Comparison of ENCODE assay signal across 8 cellular contexts in genomic region chr1:94819945-94820746, GRCh38. TPM values are rescaled to one million over a fixed set of nuclear protein-coding genes. Genes with fewer than 3 reads are reported as not detected.
DNase-seq lines count a peak whose midpoint lies in the region; ATAC-seq, FAIRE-seq and TF ChIP-seq lines count a peak whose summit lies in the region.

Gene SLC44A3, plus strand, starts transcription at chr1:94820357. Its CDS starts 95 bp downstream, at chr1:94820452.

- H3K4me3 ChIP-seq in NT2/D1 (ENCODE audit: insufficient read length, low read depth) (peak within 1 kb of the TSS; percentile 84), breast epithelium (peak within 1 kb of the TSS; percentile 56 to 78 (median 73)), keratinocyte (ENCODE audit: control insufficient read depth in 2 of 3, extremely low read depth in 1 of 3, insufficient read depth in 2 of 3, low read depth in 1 of 3, low read length in 3 of 3) (peak within 1 kb of the TSS; percentile 74 to 79 (median 79)), spleen (peak within 1 kb of the TSS; percentile 14 to 76 (median 45))

- dilution Hi-C loops in keratinocyte (cut with MboI; ENCODE audit: extremely low pct_ligation_motif_present, low sequenced_read_pairs) = no loop called here

- H3K4me2 ChIP-seq in keratinocyte (ENCODE audit: control insufficient read depth, extremely low read depth, insufficient read depth, low read depth, low read length) = peak within 1 kb of the TSS; percentile 98

- no peak for TF ChIP-seq POLR2A in breast epithelium (IDR thresholded peaks at IDR 0.05)
- no peak for TF ChIP-seq POLR2A in spleen (IDR thresholded peaks at IDR 0.05)

- no peak for ATAC-seq in HG03432 (IDR thresholded peaks at IDR 0.05; ENCODE audit: unreplicated experiment)

- H3K36me3 ChIP-seq in NT2/D1 (ENCODE audit: insufficient read depth, insufficient read length, low read length) = no peaks in the 10 kb centered on the region
- no peaks in the 10 kb centered on the region for H3K36me3 ChIP-seq in breast epithelium
- no peaks in the 10 kb centered on the region for H3K36me3 ChIP-seq in keratinocyte (ENCODE audit: control insufficient read depth in 2 of 2, extremely low read depth in 1 of 2, insufficient read depth in 2 of 2, low read length in 2 of 2)
- H3K36me3 ChIP-seq in spleen = no peaks in the 10 kb centered on the region

- no peak for FAIRE-seq in keratinocyte (lab: Jason Lieb, UNC)

- no peaks in the 10 kb centered on the region for H4K20me1 ChIP-seq in keratinocyte (ENCODE audit: control insufficient read depth, extremely low read depth, insufficient read depth, low read length)

- TF ChIP-seq CTCF in GM20000 (IDR thresholded peaks at IDR 0.05; ENCODE audit: extremely low read depth, missing control alignments) (no peak), breast epithelium (IDR thresholded peaks at IDR 0.05) (no peak), keratinocyte (optimal IDR thresholded peaks at IDR 0.05 in 1 of 3, IDR thresholded peaks at IDR 0.05 in 1 of 3, conservative IDR thresholded peaks at IDR 0.05 in 1 of 3; ENCODE audit: extremely low read depth in 1 of 3, insufficient read depth in 2 of 3, low read length in 3 of 3) (peak in 2 of 3 experiments; percentile 35 to 59), spleen (IDR thresholded peaks at IDR 0.05 in 8 of 11, conservative IDR thresholded peaks at IDR 0.05 in 3 of 11) (peak in 5 of 11 experiments; percentile 12 to 45 (median 30))

- H3K27me3 ChIP-seq in NT2/D1 (ENCODE audit: insufficient read depth, insufficient read length) (peaks cover 12% of the 10 kb centered on the region), breast epithelium (no peaks in the 10 kb centered on the region), keratinocyte (ENCODE audit: control insufficient read depth, extremely low read depth, insufficient read depth, low read length) (no peaks in the 10 kb centered on the region), spleen (replicated peaks in 1 of 7) (peaks cover 0 to 43% (median 20%) of the 10 kb centered on the region in 7 donors)

- WGBS in spleen, 5 donors = 2 to 5% (median 3%) methylated on average over 32 to 76 of the region's 77 CpGs

- no peaks in the 10 kb centered on the region for H3K79me2 ChIP-seq in keratinocyte (ENCODE audit: control insufficient read depth, insufficient read depth, low read length)

- peak within 1 kb of the TSS; percentile 93 for H2AFZ ChIP-seq in keratinocyte (ENCODE audit: control insufficient read depth, low read length)

- H3K27ac ChIP-seq in breast epithelium = peak within 1 kb of the TSS; percentile 38 to 68
- H3K27ac ChIP-seq in keratinocyte (ENCODE audit: control insufficient read depth, insufficient read depth, low read length) = no peak within 1 kb of the TSS
- H3K27ac ChIP-seq in spleen = peak within 1 kb of the TSS in 2 of 8 donors; percentile 21 to 30

- intact Hi-C loops in breast epithelium (cut with DNase I; ENCODE audit: low total_unique reads) (no loop called here), spleen (cut with DNase I; ENCODE audit: low total_unique reads) (no loop called here)

- DNase-seq in AG08396 (ENCODE audit: low spot score) (peak; percentile 77), GM20000 (ENCODE audit: low spot score) (peak; percentile 34), NT2/D1 (ENCODE audit: low read depth, low spot score) (peak; percentile 27), breast epithelium (ENCODE audit: low spot score in 2 of 2) (peak; percentile 37 to 54), keratinocyte (ENCODE audit: low read depth, low spot score) (no peak), spleen (peak; percentile 88), pons (ENCODE audit: low spot score) (no peak)

- H3K9me3 ChIP-seq in NT2/D1 (ENCODE audit: insufficient read depth, low read length) (0 out of 2 replicates have a peak, but pooled peaks cover 5% of the 10 kb centered on the region), breast epithelium (no peaks in the 10 kb centered on the region), keratinocyte (ENCODE audit: control insufficient read depth, low read depth, low read length) (no peaks in the 10 kb centered on the region), spleen (peaks cover 0 to 9% (median 0%) of the 10 kb centered on the region in 8 donors)

- H3K9me1 ChIP-seq in keratinocyte (ENCODE audit: control insufficient read depth, extremely low read depth, insufficient read depth, low read length) = no peaks in the 10 kb centered on the region

- H3K9ac ChIP-seq in NT2/D1 (ENCODE audit: insufficient read length, low read depth) (peak within 1 kb of the TSS; percentile 90), keratinocyte (ENCODE audit: control insufficient read depth, extremely low read depth, insufficient read depth, low read length) (peak within 1 kb of the TSS; percentile 71)

- H3K4me1 ChIP-seq in NT2/D1 (ENCODE audit: insufficient read depth, insufficient read length) (peaks cover 3% of the 10 kb centered on the region), breast epithelium (no peaks in the 10 kb centered on the region), keratinocyte (ENCODE audit: control insufficient read depth, extremely low read depth, insufficient read depth, low read length) (peaks cover 11% of the 10 kb centered on the region), spleen (peaks cover 3 to 19% (median 12%) of the 10 kb centered on the region in 6 donors)

RNA-seq across cellular contexts. Expression of gene SLC44A3, which starts in this region (rescaled TPM):
- total RNA-seq in breast epithelium (10 to 100 TPM in 2 of 3 donors, 1 to 10 TPM in 1; 2.1 to 12.6 (median 10.5) TPM), spleen (1 to 10 TPM in 3 of 7 donors, under 1 TPM in 4; 0.65 to 4.0 (median 0.97) TPM)
- polyA plus RNA-seq in keratinocyte (5.3 to 8.9 TPM (median 7.3 TPM) in 3 replicates), spleen (under 1 TPM; 0.28 to 0.58 (median 0.32) TPM)
- polyA plus RNA-seq in keratinocyte (2011; ENCODE audit: low read depth) = 2.1 TPM
- polyA plus RNA-seq in keratinocyte (2011; cell fraction: cytosol; rRNA removed) = 6.9 and 11.4 TPM in 2 replicates
- 10.2 and 11.9 TPM in 2 replicates for polyA plus RNA-seq in keratinocyte (2011; cell fraction: nucleus; rRNA removed)
- polyA plus RNA-seq in keratinocyte (2012; ENCODE audit: low replicate concordance) = 4.0 and 4.7 TPM in 2 replicates
- polyA minus RNA-seq in keratinocyte = 7.3 to 17.7 TPM (median 8.7 TPM) in 3 replicates
- 7.1 TPM for polyA minus RNA-seq in keratinocyte (2011; cell fraction: cytosol; rRNA and poly(A)+ RNA removed)
- polyA minus RNA-seq in keratinocyte (2011; cell fraction: nucleus; rRNA and poly(A)+ RNA removed) = 5.4 and 6.7 TPM in 2 replicates

Comparison
In these comparisons a context has a peak if more than half of its experiments do, and no peak if none do; other contexts are left out.
1. DNase-seq: peak in AG08396 (single experiment), GM20000 (single experiment), NT2/D1 (single experiment), breast epithelium (2 of 2) and spleen (single experiment); none in keratinocyte (single experiment) and pons (single experiment).
2. CTCF ChIP-seq: peak in keratinocyte (2 of 3); none in GM20000 (single experiment) and breast epithelium (0 of 3).
3. Peak in every context shown above with its lines, with median percentiles within 50 percentile points of each other: H3K4me3 ChIP-seq.